Comparison of ENCODE assay signal across 7 cellular contexts in genomic region chr2:232691117-232691516, GRCh38. TPM values are rescaled to one million over a fixed set of nuclear protein-coding genes. Genes with fewer than 3 reads are reported as not detected.
DNase-seq lines count a peak whose midpoint lies in the region; TF ChIP-seq lines count a peak whose summit lies in the region.
"Not testable (repeated sequence)": the region's sequence is repeated elsewhere in the genome, so short reads cannot be mapped to it uniquely, and the experiment has no call there.
"Had no signal": no experiment of that assay in that cellular context is flagged by ENCODE, and none has a peak within 500 bp of the region (broad histone marks: within the 10 kb centered on the region; RNA-seq: fewer than 3 reads in every experiment).

No MANE protein-coding gene starts in this region.

- not testable (repeated sequence) for H3K4me3 Mint-ChIP-seq in osteocyte (ENCODE audit: unreplicated experiment); type B pancreatic cell

- not testable (repeated sequence) for H3K9me3 ChIP-seq in suprapubic skin

- H3K27me3 ChIP-seq in suprapubic skin: not testable (repeated sequence)

- not testable (repeated sequence) for H3K36me3 ChIP-seq in suprapubic skin

- not testable (repeated sequence) for TF ChIP-seq POLR2A in suprapubic skin (IDR thresholded peaks at IDR 0.05)

- intact Hi-C loops in posterior vena cava (cut with DNase I): not testable (repeated sequence)

- WGBS in suprapubic skin: 94% methylated on average over 13 of the region's 13 CpGs

- H3K27ac Mint-ChIP-seq in osteocyte (ENCODE audit: unreplicated experiment); type B pancreatic cell: not testable (repeated sequence)

- H3K4me3 ChIP-seq in suprapubic skin: not testable (repeated sequence)

- not testable (repeated sequence) for H3K27ac ChIP-seq in suprapubic skin

- TF ChIP-seq EP300 in suprapubic skin (IDR thresholded peaks at IDR 0.05): not testable (repeated sequence)

- not testable (repeated sequence) for H3K4me1 ChIP-seq in suprapubic skin

- not testable (repeated sequence) for H3K9me3 Mint-ChIP-seq in osteocyte (ENCODE audit: unreplicated experiment); type B pancreatic cell

- not testable (repeated sequence) for H3K27me3 Mint-ChIP-seq in osteocyte (ENCODE audit: unreplicated experiment); type B pancreatic cell

- TF ChIP-seq CTCF in osteocyte (IDR thresholded peaks at IDR 0.05); suprapubic skin (IDR thresholded peaks at IDR 0.05); type B pancreatic cell (conservative IDR thresholded peaks at IDR 0.05): not testable (repeated sequence)

- DNase-seq in mesenteric fat pad (ENCODE audit: low spot score) (peak; percentile 55), osteocyte (ENCODE audit: extremely low spot score, unreplicated experiment) (peak; percentile 17), posterior vena cava (ENCODE audit: low spot score) (peak; percentile 60), suprapubic skin (ENCODE audit: low spot score in 2 of 2) (peak; percentile 5 to 24), type B pancreatic cell (ENCODE audit: extremely low spot score, unreplicated experiment) (peak; percentile 27)

- H3K4me1 Mint-ChIP-seq in osteocyte (ENCODE audit: unreplicated experiment): peaks cover 15% of the 10 kb centered on the region
- H3K4me1 Mint-ChIP-seq in type B pancreatic cell (ENCODE audit: unreplicated experiment): not testable (repeated sequence)

- not testable (repeated sequence) for H3K36me3 Mint-ChIP-seq in osteocyte (ENCODE audit: unreplicated experiment); type B pancreatic cell

RNA-seq across cellular contexts. Expression of gene GIGYF2, which starts 6.0 kb away (rescaled TPM):
- 74.5 TPM for total RNA-seq in mesenteric fat pad
- 63.4 and 66.0 TPM in 2 replicates for total RNA-seq in osteocyte
- total RNA-seq in posterior vena cava: 10 to 100 TPM; 60.3 to 66.7 TPM
- total RNA-seq in suprapubic skin: 100 to 1,000 TPM in 1 of 4 donors, 10 to 100 TPM in 3; 69.0 to 208 (median 80.4) TPM
- total RNA-seq in type B pancreatic cell (ENCODE audit: low replicate concordance): 60.7 and 65.7 TPM in 2 replicates

RNA-seq across cellular contexts. Expression of gene EFHD1, which starts 57.7 kb away (rescaled TPM):
- total RNA-seq in mesenteric fat pad: 18.0 TPM
- total RNA-seq in osteocyte: 106 and 114 TPM in 2 replicates
- 10 to 100 TPM; 42.2 to 69.7 TPM for total RNA-seq in posterior vena cava
- total RNA-seq in suprapubic skin: 10 to 100 TPM in 3 of 4 donors, 1 to 10 TPM in 1; 4.2 to 18.4 (median 16.6) TPM
- total RNA-seq in type B pancreatic cell (ENCODE audit: low replicate concordance): 2.5 and 6.0 TPM in 2 replicates
- total RNA-seq: B cell; CD4-positive, alpha-beta T cell had no signal
